Comparison of ENCODE assay signal across 16 cellular contexts in genomic region chr15:53389271-53389670, GRCh38.
DNase-seq lines count a peak whose midpoint lies in the region; ATAC-seq and TF ChIP-seq lines count a peak whose summit lies in the region.
"Had no signal": no experiment of that assay in that cellular context is flagged by ENCODE, and none has a peak within 500 bp of the region (broad histone marks: within the 10 kb centered on the region; RNA-seq: fewer than 3 reads in every experiment).

No MANE protein-coding gene starts in this region.

- no peak overlapping the region for H4K8ac ChIP-seq in neuronal stem cell (ENCODE audit: low read depth, low read length)

- 95% methylated on average over 8 of the region's 8 CpGs; no CpG with 5 or more reads in 1 of the 2 experiments for WGBS in endodermal cell (ENCODE audit: insufficient coverage in 1 of 2, insufficient read length in 1 of 2), 2 experiments
- WGBS in neuronal stem cell (ENCODE audit: extremely low coverage in 2 of 2, insufficient read length in 2 of 2, insufficient replicate concordance in 1 of 2), 2 donors = no CpG with 5 or more reads among the region's 8 CpGs

- H3K4ac ChIP-seq in neuronal stem cell (ENCODE audit: low read length) = no peak overlapping the region

- H3K4me3 ChIP-seq in BLaER1 (no peak overlapping the region), endodermal cell (ENCODE audit: low read length) (no peak overlapping the region), neuronal stem cell (ENCODE audit: low read length in 2 of 2) (no peak overlapping the region)
- H3K4me3 ChIP-seq: GM23248 had no signal

- no peak overlapping the region for H3K27ac Mint-ChIP-seq in endodermal cell
- H3K27ac Mint-ChIP-seq in activated naive CD4-positive, alpha-beta T cell treated with anti-CD3 and anti-CD28 coated beads, Interleukin-2, amount 50 U/mL, for 72 hours = no peak overlapping the region
- H3K27ac Mint-ChIP-seq: B cell; CD4-positive, alpha-beta memory T cell had no signal

- H3K4me2 ChIP-seq in BLaER1 (peak overlapping the region; percentile 56), neuronal stem cell (ENCODE audit: insufficient read depth, low read length, poor library complexity, severe bottlenecking) (no peak overlapping the region)

- no peaks in the 10 kb centered on the region for H4K20me1 ChIP-seq in BLaER1

- H3K27ac ChIP-seq in BLaER1 = no peak overlapping the region; the same call in 1 of the 2 replicates
- H3K27ac ChIP-seq in endodermal cell (ENCODE audit: low read depth, low read length) = peak overlapping the region; percentile 18
- no peak overlapping the region for H3K27ac ChIP-seq in neuronal stem cell (replicated peaks; ENCODE audit: low read length)
- H3K27ac ChIP-seq: 22Rv1, GM23248 had no signal

- no peaks in the 10 kb centered on the region for H3K79me1 ChIP-seq in neuronal stem cell (ENCODE audit: low read depth, low read length)

- DNase-seq in endodermal cell (no peak), neuronal stem cell (ENCODE audit: low spot score) (peak; percentile 14), NCI-H510A treated with DMSO at 0.1 percent for 48 hours (lab: John Stamatoyannopoulos, UW) (no peak), T-helper 2 cell (no peak)
- DNase-seq in activated naive CD4-positive, alpha-beta T cell treated with anti-CD3 and anti-CD28 coated beads, Interleukin-2, amount 50 U/mL, for 72 hours (ENCODE audit: low spot score in 2 of 2) = no peak
- DNase-seq: C1 segment of cervical spinal cord; Calu3; CD4-positive, alpha-beta memory T cell; COR-L47; DND-41; GM23248; H7 had no signal

- no peak overlapping the region for H2BK12ac ChIP-seq in neuronal stem cell (ENCODE audit: low read length)

- no peak for ATAC-seq in activated naive CD4-positive, alpha-beta T cell treated with anti-CD3 and anti-CD28 coated beads, Interleukin-2, amount 50 U/mL, for 72 hours
- ATAC-seq: HCT116 had no signal

- H3K9me3 ChIP-seq in BLaER1 (no peaks in the 10 kb centered on the region), endodermal cell (ENCODE audit: control insufficient read depth, low read length) (no peaks in the 10 kb centered on the region), neuronal stem cell (replicated peaks in 1 of 2; ENCODE audit: control insufficient read depth in 2 of 2, insufficient read depth in 1 of 2, low read depth in 1 of 2, low read length in 2 of 2) (peaks cover 0 to 3% of the 10 kb centered on the region in 2 donors)

- no peaks in the 10 kb centered on the region for H3K27me3 Mint-ChIP-seq in endodermal cell (ENCODE audit: insufficient read depth)
- H3K27me3 Mint-ChIP-seq: B cell had no signal

- no peaks in the 10 kb centered on the region for H3K36me3 Mint-ChIP-seq in endodermal cell (ENCODE audit: low read depth)
- no peaks in the 10 kb centered on the region for H3K36me3 Mint-ChIP-seq in activated naive CD4-positive, alpha-beta T cell treated with anti-CD3 and anti-CD28 coated beads, Interleukin-2, amount 50 U/mL, for 72 hours
- H3K36me3 Mint-ChIP-seq: CD4-positive, alpha-beta memory T cell had no signal

- no peak overlapping the region for H2AK5ac ChIP-seq in neuronal stem cell (ENCODE audit: low read depth, low read length)

- no peak overlapping the region for H2BK15ac ChIP-seq in neuronal stem cell (ENCODE audit: low read length)

- H2AFZ ChIP-seq in neuronal stem cell (ENCODE audit: low read length) = no peak overlapping the region
- H2AFZ ChIP-seq: GM23248 had no signal

- TF ChIP-seq CTCF in endodermal cell (conservative IDR thresholded peaks at IDR 0.05) = no peak

- peak overlapping the region; percentile 81 for H3K18ac ChIP-seq in neuronal stem cell (ENCODE audit: low read length)

- H3K23ac ChIP-seq in neuronal stem cell (ENCODE audit: low read depth, low read length, poor library complexity) = no peak overlapping the region

- H3K9me3 Mint-ChIP-seq in endodermal cell = no peaks in the 10 kb centered on the region
- H3K9me3 Mint-ChIP-seq in activated naive CD4-positive, alpha-beta T cell treated with anti-CD3 and anti-CD28 coated beads, Interleukin-2, amount 50 U/mL, for 72 hours = peaks cover 0 to 4% of the 10 kb centered on the region in 2 donors

- no peaks in the 10 kb centered on the region for H3K36me3 ChIP-seq in BLaER1
- H3K36me3 ChIP-seq in endodermal cell (ENCODE audit: control insufficient read depth, insufficient read depth, low read length) = no peaks in the 10 kb centered on the region
- no peaks in the 10 kb centered on the region for H3K36me3 ChIP-seq in neuronal stem cell (replicated peaks in 1 of 2; ENCODE audit: control insufficient read depth in 2 of 2, insufficient read depth in 2 of 2, low read length in 2 of 2)

- H2BK5ac ChIP-seq in neuronal stem cell (ENCODE audit: low read length) = no peak overlapping the region

- H3K4me1 Mint-ChIP-seq in endodermal cell = no peaks in the 10 kb centered on the region
- H3K4me1 Mint-ChIP-seq: B cell; CD4-positive, alpha-beta memory T cell had no signal

- H3K27me3 ChIP-seq in BLaER1 (no peaks in the 10 kb centered on the region), endodermal cell (ENCODE audit: control insufficient read depth, insufficient read depth, low read length, poor library complexity, severe bottlenecking) (no peaks in the 10 kb centered on the region), neuronal stem cell (ENCODE audit: control insufficient read depth in 3 of 3, insufficient read depth in 3 of 3, low read depth in 1 of 3, low read length in 3 of 3) (no peaks in the 10 kb centered on the region)

- H3K4me1 ChIP-seq in BLaER1 = peaks cover 14% of the 10 kb centered on the region
- H3K4me1 ChIP-seq in endodermal cell (ENCODE audit: control insufficient read depth, insufficient read depth, low read length) = no peaks in the 10 kb centered on the region
- peaks cover 8 to 10% of the 10 kb centered on the region in 2 donors for H3K4me1 ChIP-seq in neuronal stem cell (ENCODE audit: control insufficient read depth in 2 of 2, insufficient read depth in 1 of 2, low read depth in 1 of 2, low read length in 2 of 2)

- H2BK120ac ChIP-seq in neuronal stem cell (ENCODE audit: low read depth, low read length) = no peak overlapping the region

- no peak overlapping the region for H3K4me3 Mint-ChIP-seq in endodermal cell
- H3K4me3 Mint-ChIP-seq: B cell; CD4-positive, alpha-beta memory T cell had no signal

- no peak overlapping the region for H3K14ac ChIP-seq in neuronal stem cell (ENCODE audit: low read length)

- H3K9ac ChIP-seq in BLaER1 (no peak overlapping the region), endodermal cell (ENCODE audit: extremely low read depth, low read length, poor library complexity, severe bottlenecking) (no peak overlapping the region), neuronal stem cell (ENCODE audit: low read depth, low read length, poor library complexity) (no peak overlapping the region)
- H3K9ac ChIP-seq: GM23248 had no signal

- H4K91ac ChIP-seq in neuronal stem cell (ENCODE audit: low read depth, low read length, poor library complexity) = no peak overlapping the region
